1 cellular context compared by ENCODE assay signal in the genomic region with DNA sequence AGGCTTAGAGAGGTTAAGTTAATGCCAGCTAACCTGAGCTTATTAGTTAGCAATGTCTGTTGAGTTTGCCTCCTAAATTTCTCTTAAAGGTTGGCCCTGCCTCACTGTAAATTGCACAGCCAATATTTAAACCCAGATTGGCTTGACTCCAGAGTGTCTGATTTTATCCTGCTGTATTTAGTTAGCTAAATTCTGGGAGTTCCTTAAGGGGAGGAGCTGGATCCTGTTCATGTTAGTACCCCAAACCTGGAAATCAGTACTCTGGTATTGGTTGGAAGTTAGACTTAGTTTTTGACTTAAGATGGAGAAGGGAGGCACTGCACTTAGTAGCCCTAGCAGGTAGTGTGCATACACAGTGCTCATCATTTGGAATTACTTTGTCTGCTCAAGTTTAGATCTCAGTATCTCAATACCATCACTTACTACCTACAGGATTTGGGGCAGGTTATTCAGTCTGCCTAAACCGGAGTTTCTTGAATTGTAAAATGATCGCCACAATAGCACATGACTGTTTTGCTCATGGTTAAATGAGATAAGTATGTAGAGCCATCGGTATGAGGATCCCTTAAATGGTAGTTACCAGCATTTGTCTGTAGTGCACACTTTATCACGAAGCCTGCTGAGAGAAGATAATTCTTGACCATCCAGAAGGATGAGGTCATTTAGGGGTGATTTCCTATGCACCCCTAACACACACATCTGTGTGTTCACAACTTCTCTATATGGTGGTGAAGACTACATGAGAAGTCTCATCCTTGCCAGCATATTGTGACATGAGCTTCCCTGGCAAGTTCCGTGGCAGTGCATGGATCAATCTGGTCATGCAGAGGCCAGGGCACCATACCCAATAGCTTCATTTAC.
TF ChIP-seq lines count a peak whose summit lies in the region.

No MANE protein-coding gene starts in this region.

TF ChIP-seq in K562, 482 proteins besides CTCF, POLR2A, EP300 and RAD21 (continued from another document and continues in another):
- TF ChIP-seq ZBTB40 (IDR thresholded peaks at IDR 0.05) (no peak), ZBTB40 (CRISPR knock-in tag; IDR thresholded peaks at IDR 0.05) (no peak), AFF4 (CRISPR knock-in tag; IDR thresholded peaks at IDR 0.05) (no peak), HNRNPLL (IDR thresholded peaks at IDR 0.05; ENCODE audit: low read depth, low read length, poor library complexity, severe bottlenecking) (no peak), SLC30A9 (CRISPR knock-in tag; IDR thresholded peaks at IDR 0.05) (no peak), SMAD3 (CRISPR knock-in tag; conservative IDR thresholded peaks at IDR 0.05) (peak; percentile 62; the same call in 1 of the 2 replicates), CEBPB (tag; IDR thresholded peaks at IDR 0.05) (peak; percentile 39; the same call in 1 of the 2 replicates), BMI1 (IDR thresholded peaks at IDR 0.05; ENCODE audit: low read length) (no peak), BACH1 (tag; IDR thresholded peaks at IDR 0.05) (0 out of 2 replicates have a peak, but pooled peaks have one; percentile 32), NRF1 (conservative IDR thresholded peaks at IDR 0.05 in 1 of 2, IDR thresholded peaks at IDR 0.05 in 1 of 2) (no peak), ZNF764 (CRISPR knock-in tag; IDR thresholded peaks at IDR 0.05; ENCODE audit: low read depth) (no peak), CBFA2T2 (conservative IDR thresholded peaks at IDR 0.05) (peak; percentile 95), KAT7 (CRISPR knock-in tag; IDR thresholded peaks at IDR 0.05; ENCODE audit: borderline replicate concordance) (no peak), FOSL1 (tag; conservative IDR thresholded peaks at IDR 0.05) (peak; percentile 89), HDAC6 (IDR thresholded peaks at IDR 0.05; ENCODE audit: low read depth, low read length) (no peak), HNRNPUL1 (IDR thresholded peaks at IDR 0.05; ENCODE audit: low read length) (no peak), ZC3H8 (IDR thresholded peaks at IDR 0.05) (no peak), FOXK1 (CRISPR knock-in tag; IDR thresholded peaks at IDR 0.05; ENCODE audit: borderline replicate concordance) (no peak), ZNF134 (CRISPR knock-in tag; conservative IDR thresholded peaks at IDR 0.05) (no peak), TGIF2 (CRISPR knock-in tag; IDR thresholded peaks at IDR 0.05) (no peak), NFYB (IDR thresholded peaks at IDR 0.05; ENCODE audit: extremely low read depth, insufficient read length) (no peak), TFAP4 (CRISPR knock-in tag; IDR thresholded peaks at IDR 0.05; ENCODE audit: borderline replicate concordance) (no peak), ZNF766 (CRISPR knock-in tag; conservative IDR thresholded peaks at IDR 0.05) (peak; percentile 89), KDM4B (IDR thresholded peaks at IDR 0.05; ENCODE audit: borderline replicate concordance in 2 of 2, low read depth in 1 of 2) (no peak), GTF2F1 (IDR thresholded peaks at IDR 0.05; ENCODE audit: low read depth, low read length) (no peak), ZNF384 (IDR thresholded peaks at IDR 0.05; ENCODE audit: low read depth, low read length) (no peak), SUPT5H (IDR thresholded peaks at IDR 0.05) (no peak), RREB1 (CRISPR knock-in tag; IDR thresholded peaks at IDR 0.05) (no peak), SIRT6 (IDR thresholded peaks at IDR 0.05; ENCODE audit: low read depth, low read length) (no peak), ZNF695 (CRISPR knock-in tag; IDR thresholded peaks at IDR 0.05) (no peak), ETV6 (IDR thresholded peaks at IDR 0.05; ENCODE audit: borderline replicate concordance in 1 of 2, low read depth in 2 of 2, low read length in 1 of 2) (no peak), ETV6 (CRISPR knock-in tag; IDR thresholded peaks at IDR 0.05; ENCODE audit: borderline replicate concordance) (no peak), TCFL5 (CRISPR knock-in tag; conservative IDR thresholded peaks at IDR 0.05) (no peak)
